In the genomic region with DNA sequence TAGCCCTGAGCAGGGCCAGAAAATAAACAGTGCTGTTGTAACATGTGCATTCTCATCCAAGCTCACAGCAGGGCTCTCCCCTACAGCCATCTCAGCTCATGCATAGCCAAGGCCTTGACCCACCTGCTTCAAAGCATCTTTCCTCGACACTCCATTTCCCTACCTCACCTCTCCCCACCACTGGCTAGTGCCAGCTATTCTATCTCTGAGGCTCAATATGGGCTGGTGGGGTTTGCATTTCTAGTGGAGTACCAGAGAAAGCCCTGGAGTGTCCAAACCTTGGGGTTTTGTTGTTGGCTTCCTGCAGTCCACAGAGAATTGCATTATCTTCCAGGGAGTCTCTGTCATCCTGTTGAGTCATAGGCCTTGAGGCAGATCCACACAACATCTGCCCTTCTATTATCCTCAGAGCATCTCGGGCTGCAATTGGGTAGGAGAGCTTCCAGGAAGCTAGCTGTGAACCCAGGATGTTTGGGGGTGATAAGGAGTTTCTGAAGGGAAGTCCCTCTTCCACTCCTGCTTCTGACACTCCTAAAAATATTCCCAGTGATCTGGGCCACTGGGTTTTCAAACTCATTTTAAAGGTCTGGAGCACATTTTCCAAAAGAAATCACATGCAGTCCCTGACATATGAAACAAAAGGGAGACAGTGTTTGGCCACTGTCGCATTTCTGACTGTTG, we compare ENCODE assay signal across 8 cellular contexts. TPM values are rescaled to one million over a fixed set of nuclear protein-coding genes. Genes with fewer than 3 reads are reported as not detected.
DNase-seq lines count a peak whose midpoint lies in the region; ATAC-seq and TF ChIP-seq lines count a peak whose summit lies in the region.

No MANE protein-coding gene starts in this region.

- peak; percentile 75 for DNase-seq in BJ (ENCODE audit: low read depth)
- DNase-seq in NCI-H446 (lab: John Stamatoyannopoulos, UW): peak; percentile 74 to 79
- peak; percentile 62 for DNase-seq in dedifferentiated amniotic fluid mesenchymal stem cell (ENCODE audit: extremely low spot score)
- no peak for DNase-seq in mucosa of descending colon
- DNase-seq in SKM-1 (lab: John Stamatoyannopoulos, UW; ENCODE audit: unreplicated experiment): no peak
- no peak for DNase-seq in midbrain (lab: John Stamatoyannopoulos, UW)

- ATAC-seq in mucosa of descending colon: peak; percentile 49
- ATAC-seq in HG02588 (IDR thresholded peaks at IDR 0.05; ENCODE audit: unreplicated experiment): no peak
- no peak for ATAC-seq in GM19328 (IDR thresholded peaks at IDR 0.05; ENCODE audit: unreplicated experiment)

- H3K36me3 ChIP-seq in BJ (ENCODE audit: control insufficient read depth, insufficient read depth, low read length): no peaks in the 10 kb centered on the region
- H3K36me3 ChIP-seq in mucosa of descending colon (ENCODE audit: low read depth): no peaks in the 10 kb centered on the region

- intact Hi-C loops in mucosa of descending colon (cut with DNase I, micrococcal nuclease): loop anchor here in 1 of 2 donors (10.0 kb wide), 1 partner anchor 107 kb away; no protein-coding TSS in a partner anchor

- TF ChIP-seq CTCF in BJ (IDR thresholded peaks at IDR 0.05; ENCODE audit: insufficient read depth, low read depth, low read length): no peak
- no peak for TF ChIP-seq CTCF in mucosa of descending colon (IDR thresholded peaks at IDR 0.05)

- no peaks in the 10 kb centered on the region for H3K4me1 ChIP-seq in mucosa of descending colon (ENCODE audit: low read depth)

- POLR2A ChIA-PET in BJ (lab: Charles Lee): no interaction called here

- CTCF ChIA-PET in BJ (lab: Yijun Ruan, JAX): interaction anchor here (1.0 to 2.4 kb wide), 4 partner anchors 10 to 165 kb away, joined by 3 to 17 read pairs (median 3); no protein-coding TSS in a partner anchor

- no peaks in the 10 kb centered on the region for H3K27me3 ChIP-seq in BJ (ENCODE audit: control insufficient read depth, insufficient read depth, low read length)

- H3K4me3 ChIP-seq in BJ (ENCODE audit: low read depth, low read length): no peak overlapping the region
- no peak overlapping the region for H3K4me3 ChIP-seq in mucosa of descending colon

- no peaks in the 10 kb centered on the region for H3K9me3 ChIP-seq in mucosa of descending colon

RNA-seq across cellular contexts. Expression of gene AMOTL1, which starts 36.1 kb away (rescaled TPM):
- polyA plus RNA-seq in BJ (2011; rRNA removed): 21.5 and 25.5 TPM in 2 replicates
- polyA minus RNA-seq in BJ (2011; rRNA and poly(A)+ RNA removed): 37.6 and 44.4 TPM in 2 replicates
- 10 to 100 TPM in 2 of 3 donors, 1 to 10 TPM in 1; 6.5 to 94.7 (median 11.3) TPM for total RNA-seq in mucosa of descending colon

Comparison
In these comparisons a context has a peak if more than half of its experiments do, and no peak if none do; other contexts are left out.
1. DNase-seq: peak in BJ (single experiment), NCI-H446 (2 of 2) and dedifferentiated amniotic fluid mesenchymal stem cell (single experiment); none in mucosa of descending colon (0 of 3), SKM-1 (single experiment) and midbrain (single experiment).